In the genomic region with DNA sequence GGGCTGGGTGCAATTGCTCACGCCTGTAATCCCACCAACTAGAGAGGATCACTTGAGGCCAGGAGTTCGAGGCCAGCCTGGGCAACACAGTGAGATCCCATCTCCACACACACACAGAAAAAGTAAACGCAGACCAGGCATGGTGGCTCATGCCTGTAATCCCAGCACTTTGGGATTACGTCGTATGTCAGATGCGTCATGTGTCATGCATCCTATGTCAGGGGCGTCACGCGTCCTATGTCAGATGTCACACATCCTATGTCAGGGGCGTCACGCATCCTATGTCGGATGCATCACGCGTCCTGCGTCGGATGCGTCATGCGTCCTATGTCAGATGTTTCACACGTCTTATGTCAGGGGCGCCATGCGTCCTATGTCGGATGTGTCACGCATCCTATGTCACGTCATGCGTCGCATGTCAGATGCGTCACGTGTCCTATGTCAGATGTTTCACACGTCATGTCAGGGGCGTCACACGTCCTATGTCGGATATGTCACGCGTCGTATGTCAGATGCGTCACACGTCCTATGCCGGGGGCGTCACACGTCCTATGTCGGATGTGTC, we compare ENCODE assay signal across 3 cellular contexts.
TF ChIP-seq lines count a peak whose summit lies in the region.

No MANE protein-coding gene starts in this region.

TF ChIP-seq in GM12891, 5 proteins besides CTCF, POLR2A, EP300 and RAD21:
- TF ChIP-seq TAF1 (IDR thresholded peaks at IDR 0.05; ENCODE audit: low read depth, low read length) (no peak), SPI1 (IDR thresholded peaks at IDR 0.05; ENCODE audit: low read depth, low read length) (no peak)

TF ChIP-seq in WTC11, 78 proteins besides CTCF, POLR2A, EP300 and RAD21:
- TF ChIP-seq FOXK1 (CRISPR knock-in tag; IDR thresholded peaks at IDR 0.05) (no peak), ZNF121 (CRISPR knock-in tag; IDR thresholded peaks at IDR 0.05) (peak; percentile 48; the same call in 1 of the 2 replicates)

TF ChIP-seq in H1, 55 proteins besides CTCF, POLR2A, EP300 and RAD21:
- TF ChIP-seq BRCA1 (IDR thresholded peaks at IDR 0.05; ENCODE audit: low read depth, low read length) = no peak
- TF ChIP-seq POLR2AphosphoS5 (IDR thresholded peaks at IDR 0.05; ENCODE audit: low read depth, low read length) = peak; percentile 40; the same call in 1 of the 2 replicates
TF ChIP-seq in H1: peak in this region for 1.
